ENCODE assay signal across 1 cellular context in the genomic region with DNA sequence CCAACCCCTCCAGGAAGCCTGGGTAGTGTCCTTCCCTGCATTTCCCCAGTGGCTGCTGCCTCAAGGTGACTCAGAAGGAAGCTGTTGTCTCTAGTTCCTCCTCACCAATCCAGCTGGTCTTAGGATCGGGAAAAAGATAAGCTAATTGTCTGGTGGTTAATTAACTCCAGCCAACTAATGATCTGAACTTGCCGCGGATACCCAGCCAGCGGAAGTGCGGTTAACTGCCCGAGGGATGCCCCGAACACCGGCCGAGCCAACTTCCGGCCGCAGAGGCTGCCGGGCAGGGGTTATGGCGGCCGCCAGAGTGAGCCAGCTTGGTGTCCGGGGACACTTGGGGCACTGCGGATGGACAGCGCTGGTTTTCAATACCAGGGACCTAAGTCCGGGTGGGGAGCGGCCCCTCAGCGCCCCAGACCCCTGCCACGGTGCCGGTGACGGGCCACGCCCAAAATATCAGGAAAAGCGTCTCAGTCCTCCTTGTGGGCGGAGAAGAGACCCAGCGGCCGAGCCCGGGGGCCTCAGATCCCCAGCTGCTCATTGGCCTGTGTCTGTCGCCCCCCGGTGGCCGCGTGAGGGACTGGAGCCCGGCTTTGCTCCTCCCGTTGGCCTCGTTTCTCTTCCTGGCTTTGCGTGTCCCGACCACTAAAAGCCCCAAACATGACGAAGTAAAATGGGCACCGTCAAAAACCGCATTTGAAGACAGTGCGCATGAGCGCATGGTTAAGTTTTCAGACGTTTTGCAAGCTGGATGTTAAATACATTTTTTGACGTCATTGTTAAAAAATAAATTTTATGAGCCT.
TF ChIP-seq lines count a peak whose summit lies in the region.

No MANE protein-coding gene starts in this region.

TF ChIP-seq in HepG2, 621 proteins besides CTCF, POLR2A, EP300 and RAD21 (continued from another document and continues in another):
- TF ChIP-seq, protein P1, sequence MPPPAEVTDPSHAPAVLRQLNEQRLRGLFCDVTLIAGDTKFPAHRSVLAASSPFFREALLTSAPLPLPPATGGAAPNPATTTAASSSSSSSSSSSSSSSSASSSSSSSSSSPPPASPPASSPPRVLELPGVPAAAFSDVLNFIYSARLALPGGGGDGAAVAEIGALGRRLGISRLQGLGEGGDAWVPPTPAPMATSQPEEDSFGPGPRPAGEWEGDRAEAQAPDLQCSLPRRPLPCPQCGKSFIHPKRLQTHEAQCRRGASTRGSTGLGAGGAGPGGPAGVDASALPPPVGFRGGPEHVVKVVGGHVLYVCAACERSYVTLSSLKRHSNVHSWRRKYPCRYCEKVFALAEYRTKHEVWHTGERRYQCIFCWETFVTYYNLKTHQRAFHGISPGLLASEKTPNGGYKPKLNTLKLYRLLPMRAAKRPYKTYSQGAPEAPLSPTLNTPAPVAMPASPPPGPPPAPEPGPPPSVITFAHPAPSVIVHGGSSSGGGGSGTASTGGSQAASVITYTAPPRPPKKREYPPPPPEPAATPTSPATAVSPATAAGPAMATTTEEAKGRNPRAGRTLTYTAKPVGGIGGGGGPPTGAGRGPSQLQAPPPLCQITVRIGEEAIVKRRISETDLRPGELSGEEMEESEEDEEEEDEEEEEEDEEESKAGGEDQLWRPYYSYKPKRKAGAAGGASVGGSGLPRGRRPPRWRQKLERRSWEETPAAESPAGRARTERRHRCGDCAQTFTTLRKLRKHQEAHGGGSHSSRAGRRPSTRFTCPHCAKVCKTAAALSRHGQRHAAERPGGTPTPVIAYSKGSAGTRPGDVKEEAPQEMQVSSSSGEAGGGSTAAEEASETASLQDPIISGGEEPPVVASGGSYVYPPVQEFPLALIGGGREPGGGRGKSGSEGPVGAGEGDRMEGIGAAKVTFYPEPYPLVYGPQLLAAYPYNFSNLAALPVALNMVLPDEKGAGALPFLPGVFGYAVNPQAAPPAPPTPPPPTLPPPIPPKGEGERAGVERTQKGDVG (CRISPR knock-in tag; IDR thresholded peaks at IDR 0.05; ENCODE audit: borderline replicate concordance) = no peak
- TF ChIP-seq ZFP82 (CRISPR knock-in tag; IDR thresholded peaks at IDR 0.05; ENCODE audit: borderline replicate concordance) (no peak), TBX2 (CRISPR knock-in tag; IDR thresholded peaks at IDR 0.05; ENCODE audit: borderline replicate concordance) (peak; percentile 89), RARA (CRISPR knock-in tag; IDR thresholded peaks at IDR 0.05) (peak; percentile 66), SRF (IDR thresholded peaks at IDR 0.05; ENCODE audit: low read depth, low read length) (no peak), KDM3A (CRISPR knock-in tag; IDR thresholded peaks at IDR 0.05; ENCODE audit: low read depth) (peak; percentile 78), ZNF703 (CRISPR knock-in tag; IDR thresholded peaks at IDR 0.05; ENCODE audit: borderline replicate concordance) (no peak), MYNN (CRISPR knock-in tag; IDR thresholded peaks at IDR 0.05; ENCODE audit: low read depth) (no peak), ZNF10 (CRISPR knock-in tag; IDR thresholded peaks at IDR 0.05; ENCODE audit: borderline replicate concordance, low read depth) (no peak), SKIL (CRISPR knock-in tag; IDR thresholded peaks at IDR 0.05; ENCODE audit: borderline replicate concordance) (no peak), ISX (CRISPR knock-in tag; conservative IDR thresholded peaks at IDR 0.05) (no peak; the same call in 1 of the 2 replicates), ZNF280D (CRISPR knock-in tag; IDR thresholded peaks at IDR 0.05) (no peak), HDAC6 (IDR thresholded peaks at IDR 0.05; ENCODE audit: low read depth, low read length) (no peak), ZNF44 (CRISPR knock-in tag; IDR thresholded peaks at IDR 0.05) (peak; percentile 29; the same call in 1 of the 2 replicates), HOMEZ (CRISPR knock-in tag; IDR thresholded peaks at IDR 0.05; ENCODE audit: low read depth) (peak; percentile 38; the same call in 1 of the 2 replicates), ZNF460 (CRISPR knock-in tag; IDR thresholded peaks at IDR 0.05; ENCODE audit: borderline replicate concordance) (no peak), YY1 (IDR thresholded peaks at IDR 0.05; ENCODE audit: insufficient read depth, insufficient replicate concordance, low read depth, low read length) (peak; percentile 97), ZBTB38 (CRISPR knock-in tag; IDR thresholded peaks at IDR 0.05) (peak; percentile 73; the same call in 1 of the 2 replicates), JUNB (CRISPR knock-in tag; IDR thresholded peaks at IDR 0.05; ENCODE audit: borderline replicate concordance) (no peak), ONECUT2 (CRISPR knock-in tag; IDR thresholded peaks at IDR 0.05) (no peak), FOXC1 (CRISPR knock-in tag; IDR thresholded peaks at IDR 0.05; ENCODE audit: borderline replicate concordance) (no peak), RFXAP (CRISPR knock-in tag; IDR thresholded peaks at IDR 0.05; ENCODE audit: borderline replicate concordance) (peak; percentile 76; the same call in 1 of the 2 replicates), ZNF552 (CRISPR knock-in tag; IDR thresholded peaks at IDR 0.05; ENCODE audit: borderline replicate concordance) (0 out of 2 replicates have a peak, but pooled peaks have one; percentile 63), ZNF136 (CRISPR knock-in tag; IDR thresholded peaks at IDR 0.05; ENCODE audit: low read depth) (no peak), HMG20A (CRISPR knock-in tag; IDR thresholded peaks at IDR 0.05; ENCODE audit: borderline replicate concordance) (no peak), HNRNPH1 (optimal IDR thresholded peaks at IDR 0.05; ENCODE audit: low read depth, low read length) (no peak), NFE2 (CRISPR knock-in tag; IDR thresholded peaks at IDR 0.05) (no peak), KLF16 (CRISPR knock-in tag; IDR thresholded peaks at IDR 0.05) (peak in 1 of 2 experiments; percentile 88; a peak in 2 of 4 replicates), JDP2 (CRISPR knock-in tag; IDR thresholded peaks at IDR 0.05; ENCODE audit: borderline replicate concordance) (no peak), DNMT3B (CRISPR knock-in tag; conservative IDR thresholded peaks at IDR 0.05) (no peak), DMAP1 (CRISPR knock-in tag; IDR thresholded peaks at IDR 0.05) (peak; percentile 88; the same call in 1 of the 2 replicates), ZNF253 (CRISPR knock-in tag; IDR thresholded peaks at IDR 0.05; ENCODE audit: borderline replicate concordance) (no peak)
- TF ChIP-seq, protein P2, sequence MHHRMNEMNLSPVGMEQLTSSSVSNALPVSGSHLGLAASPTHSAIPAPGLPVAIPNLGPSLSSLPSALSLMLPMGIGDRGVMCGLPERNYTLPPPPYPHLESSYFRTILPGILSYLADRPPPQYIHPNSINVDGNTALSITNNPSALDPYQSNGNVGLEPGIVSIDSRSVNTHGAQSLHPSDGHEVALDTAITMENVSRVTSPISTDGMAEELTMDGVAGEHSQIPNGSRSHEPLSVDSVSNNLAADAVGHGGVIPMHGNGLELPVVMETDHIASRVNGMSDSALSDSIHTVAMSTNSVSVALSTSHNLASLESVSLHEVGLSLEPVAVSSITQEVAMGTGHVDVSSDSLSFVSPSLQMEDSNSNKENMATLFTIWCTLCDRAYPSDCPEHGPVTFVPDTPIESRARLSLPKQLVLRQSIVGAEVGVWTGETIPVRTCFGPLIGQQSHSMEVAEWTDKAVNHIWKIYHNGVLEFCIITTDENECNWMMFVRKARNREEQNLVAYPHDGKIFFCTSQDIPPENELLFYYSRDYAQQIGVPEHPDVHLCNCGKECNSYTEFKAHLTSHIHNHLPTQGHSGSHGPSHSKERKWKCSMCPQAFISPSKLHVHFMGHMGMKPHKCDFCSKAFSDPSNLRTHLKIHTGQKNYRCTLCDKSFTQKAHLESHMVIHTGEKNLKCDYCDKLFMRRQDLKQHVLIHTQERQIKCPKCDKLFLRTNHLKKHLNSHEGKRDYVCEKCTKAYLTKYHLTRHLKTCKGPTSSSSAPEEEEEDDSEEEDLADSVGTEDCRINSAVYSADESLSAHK (CRISPR knock-in tag; IDR thresholded peaks at IDR 0.05; ENCODE audit: borderline replicate concordance) = peak; percentile 70; the same call in 1 of the 2 replicates
- TF ChIP-seq, protein P3, sequence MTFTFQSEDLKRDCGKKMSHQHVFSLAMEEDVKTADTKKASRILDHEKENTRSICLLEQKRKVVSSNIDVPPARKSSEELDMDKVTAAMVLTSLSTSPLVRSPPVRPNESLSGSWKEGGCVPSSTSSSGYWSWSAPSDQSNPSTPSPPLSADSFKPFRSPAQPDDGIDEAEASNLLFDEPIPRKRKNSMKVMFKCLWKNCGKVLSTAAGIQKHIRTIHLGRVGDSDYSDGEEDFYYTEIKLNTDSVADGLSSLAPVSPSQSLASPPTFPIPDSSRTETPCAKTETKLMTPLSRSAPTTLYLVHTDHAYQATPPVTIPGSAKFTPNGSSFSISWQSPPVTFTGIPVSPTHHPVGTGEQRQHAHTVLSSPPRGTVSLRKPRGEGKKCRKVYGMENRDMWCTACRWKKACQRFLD (CRISPR knock-in tag; IDR thresholded peaks at IDR 0.05; ENCODE audit: borderline replicate concordance) = no peak
- TF ChIP-seq, protein P4, sequence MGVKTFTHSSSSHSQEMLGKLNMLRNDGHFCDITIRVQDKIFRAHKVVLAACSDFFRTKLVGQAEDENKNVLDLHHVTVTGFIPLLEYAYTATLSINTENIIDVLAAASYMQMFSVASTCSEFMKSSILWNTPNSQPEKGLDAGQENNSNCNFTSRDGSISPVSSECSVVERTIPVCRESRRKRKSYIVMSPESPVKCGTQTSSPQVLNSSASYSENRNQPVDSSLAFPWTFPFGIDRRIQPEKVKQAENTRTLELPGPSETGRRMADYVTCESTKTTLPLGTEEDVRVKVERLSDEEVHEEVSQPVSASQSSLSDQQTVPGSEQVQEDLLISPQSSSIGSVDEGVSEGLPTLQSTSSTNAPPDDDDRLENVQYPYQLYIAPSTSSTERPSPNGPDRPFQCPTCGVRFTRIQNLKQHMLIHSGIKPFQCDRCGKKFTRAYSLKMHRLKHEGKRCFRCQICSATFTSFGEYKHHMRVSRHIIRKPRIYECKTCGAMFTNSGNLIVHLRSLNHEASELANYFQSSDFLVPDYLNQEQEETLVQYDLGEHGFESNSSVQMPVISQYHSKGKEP (CRISPR knock-in tag; IDR thresholded peaks at IDR 0.05) = no peak; the same call in 1 of the 2 replicates
- TF ChIP-seq, protein P5, sequence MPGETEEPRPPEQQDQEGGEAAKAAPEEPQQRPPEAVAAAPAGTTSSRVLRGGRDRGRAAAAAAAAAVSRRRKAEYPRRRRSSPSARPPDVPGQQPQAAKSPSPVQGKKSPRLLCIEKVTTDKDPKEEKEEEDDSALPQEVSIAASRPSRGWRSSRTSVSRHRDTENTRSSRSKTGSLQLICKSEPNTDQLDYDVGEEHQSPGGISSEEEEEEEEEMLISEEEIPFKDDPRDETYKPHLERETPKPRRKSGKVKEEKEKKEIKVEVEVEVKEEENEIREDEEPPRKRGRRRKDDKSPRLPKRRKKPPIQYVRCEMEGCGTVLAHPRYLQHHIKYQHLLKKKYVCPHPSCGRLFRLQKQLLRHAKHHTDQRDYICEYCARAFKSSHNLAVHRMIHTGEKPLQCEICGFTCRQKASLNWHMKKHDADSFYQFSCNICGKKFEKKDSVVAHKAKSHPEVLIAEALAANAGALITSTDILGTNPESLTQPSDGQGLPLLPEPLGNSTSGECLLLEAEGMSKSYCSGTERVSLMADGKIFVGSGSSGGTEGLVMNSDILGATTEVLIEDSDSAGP (CRISPR knock-in tag; IDR thresholded peaks at IDR 0.05; ENCODE audit: borderline replicate concordance) = peak; percentile 88
